In the genomic region with DNA sequence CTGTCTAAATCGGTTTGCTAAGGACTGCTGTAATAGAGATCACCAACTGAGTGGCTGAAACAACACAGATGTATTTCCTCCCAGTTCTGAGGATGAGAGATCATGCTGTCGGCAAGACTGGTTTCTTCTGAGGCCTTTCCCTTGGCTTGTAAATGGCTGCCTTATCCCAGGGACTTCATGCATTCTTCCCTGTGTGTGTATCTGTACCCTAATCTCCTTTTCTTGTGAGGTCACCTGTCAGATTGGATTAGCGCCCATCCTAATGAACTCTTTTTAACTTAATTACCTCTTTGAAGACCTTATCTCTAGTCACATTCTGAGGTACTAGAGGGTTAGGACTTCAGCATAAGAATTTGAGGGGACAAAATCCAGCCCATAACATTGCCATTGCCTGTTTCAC, we compare ENCODE assay signal across 1 cellular context.
TF ChIP-seq lines count a peak whose summit lies in the region.

No MANE protein-coding gene starts in this region.

TF ChIP-seq in H1, 55 proteins besides CTCF, POLR2A, EP300 and RAD21 (continued from another document):
- TF ChIP-seq SP1 (IDR thresholded peaks at IDR 0.05; ENCODE audit: low read depth, low read length) (no peak), CHD7 (IDR thresholded peaks at IDR 0.05; ENCODE audit: insufficient replicate concordance, low read length) (no peak), RFX5 (IDR thresholded peaks at IDR 0.05; ENCODE audit: borderline replicate concordance, low read depth, low read length) (no peak), EGR1 (IDR thresholded peaks at IDR 0.05; ENCODE audit: borderline replicate concordance, low read depth, low read length) (no peak), BACH1 (IDR thresholded peaks at IDR 0.05; ENCODE audit: low read length) (no peak), MAX (IDR thresholded peaks at IDR 0.05) (no peak), MAFK (IDR thresholded peaks at IDR 0.05; ENCODE audit: low read depth, low read length) (no peak), JUND (IDR thresholded peaks at IDR 0.05; ENCODE audit: low read length) (no peak), SAP30 (IDR thresholded peaks at IDR 0.05; ENCODE audit: insufficient read depth, insufficient replicate concordance, low read length) (no peak), POLR2AphosphoS5 (IDR thresholded peaks at IDR 0.05; ENCODE audit: low read depth, low read length) (no peak)
TF ChIP-seq in H1: peak in this region for 0.
